In genomic region chr2:105815401-105815800, GRCh38 we compare ENCODE assay signal across 18 cellular contexts.
"Had no signal": no experiment of that assay in that cellular context is flagged by ENCODE, and none has a peak within 500 bp of the region (broad histone marks: within the 10 kb centered on the region; RNA-seq: fewer than 3 reads in every experiment).

No MANE protein-coding gene starts in this region.

- H3K27me3 Mint-ChIP-seq: activated CD4-positive, alpha-beta memory T cell treated with anti-CD3 and anti-CD28 coated beads, Interleukin-2, amount 10 ng/mL, durations not matched to agents 7 days and 5 days; brain; progenitor cell of endocrine pancreas had no signal

- DNase-seq: activated CD4-positive, alpha-beta memory T cell treated with anti-CD3 and anti-CD28 coated beads, Interleukin-2, amount 10 ng/mL, durations not matched to agents 7 days and 5 days; activated CD4-positive, CD25-positive, alpha-beta regulatory T cell treated with anti-CD3 and anti-CD28 coated beads, Interleukin-2, amount 50 U/mL, for 72 hours; activated CD8-positive, alpha-beta memory T cell treated with anti-CD3 and anti-CD28 coated beads, Interleukin-2, amount 50 U/mL, for 4 hours; central memory CD4-positive, alpha-beta T cell; colonic mucosa; esophagus squamous epithelium; glutamatergic neuron; hypothalamus; kidney glomerular epithelial cell; stimulated activated CD4-positive, alpha-beta T cell treated with anti-CD3 and anti-CD28 coated beads, Interleukin-2, amount 100 ng/mL, for 48 hours; stimulated activated naive CD4-positive, alpha-beta T cell treated with Interleukin-2 at 50 U/mL for 16 hours; T1000; trophoblast cell had no signal

- H3K27ac Mint-ChIP-seq: activated CD4-positive, alpha-beta memory T cell treated with anti-CD3 and anti-CD28 coated beads, Interleukin-2, amount 10 ng/mL, durations not matched to agents 7 days and 5 days; activated T-helper 2 cell treated with anti-CD3 and anti-CD28 coated beads, Interferon-gamma antibody, Interleukin-2, Interleukin-4, amounts not matched to agents 10 μg/mL and 5 μg/mL and 100 μg/mL, durations not matched to agents 14 hours and 24 hours and 36 hours had no signal

- H3K4me3 Mint-ChIP-seq: activated CD4-positive, alpha-beta memory T cell treated with anti-CD3 and anti-CD28 coated beads, Interleukin-2, amount 10 ng/mL, durations not matched to agents 7 days and 5 days; brain had no signal

- ATAC-seq: activated naive CD4-positive, alpha-beta T cell treated with anti-CD3 and anti-CD28 coated beads, Interleukin-2, amount 50 U/mL, for 72 hours had no signal

- H3K9me3 ChIP-seq: colonic mucosa, esophagus squamous epithelium, right atrium auricular region had no signal

- H3K9me3 Mint-ChIP-seq: activated CD4-positive, alpha-beta memory T cell treated with anti-CD3 and anti-CD28 coated beads, Interleukin-2, amount 10 ng/mL, durations not matched to agents 7 days and 5 days; activated naive CD4-positive, alpha-beta T cell treated with anti-CD3 and anti-CD28 coated beads, Interleukin-2, amount 50 U/mL, for 72 hours; activated T-helper 2 cell treated with anti-CD3 and anti-CD28 coated beads, Interferon-gamma antibody, Interleukin-2, Interleukin-4, amounts not matched to agents 10 μg/mL and 5 μg/mL and 100 μg/mL, durations not matched to agents 14 hours and 24 hours and 36 hours; brain had no signal
